In genomic region chr13:79194727-79195126, GRCh38 we compare ENCODE assay signal across 10 cellular contexts.
DNase-seq lines count a peak whose midpoint lies in the region; ATAC-seq and TF ChIP-seq lines count a peak whose summit lies in the region.
"Had no signal": no experiment of that assay in that cellular context is flagged by ENCODE, and none has a peak within 500 bp of the region (broad histone marks: within the 10 kb centered on the region; RNA-seq: fewer than 3 reads in every experiment).

No MANE protein-coding gene starts in this region.

- intact Hi-C loops in stomach (cut with DNase I; ENCODE audit: low total_unique reads) = no loop called here

- 86 to 93% (median 87%) methylated on average over 2 of the region's 2 CpGs for WGBS in stomach, 5 donors

- DNase-seq in NCI-H2171 treated with DMSO at 0.1 percent for 48 hours (lab: John Stamatoyannopoulos, UW) (no peak), stomach (no peak), putamen (ENCODE audit: low spot score) (no peak)
- DNase-seq in stimulated activated CD4-positive, alpha-beta T cell treated with anti-CD3 and anti-CD28 coated beads, Interleukin-4, amount 100 ng/mL, for 24 hours = no peak
- DNase-seq: activated effector memory CD4-positive, alpha-beta T cell treated with Interleukin-2 at 50 U/mL for 16 hours; NCI-H69 had no signal

- H3K4me2 ChIP-seq in BLaER1 = peak overlapping the region; percentile 69

- H3K36me3 ChIP-seq in BLaER1 (no peaks in the 10 kb centered on the region), stomach (no peaks in the 10 kb centered on the region)

- H3K4me3 ChIP-seq in BLaER1 = no peak overlapping the region; the same call in 1 of the 2 replicates
- no peak overlapping the region for H3K4me3 ChIP-seq in stomach

- no peak for TF ChIP-seq CTCF in stomach (IDR thresholded peaks at IDR 0.05)

- no peaks in the 10 kb centered on the region for H3K9me3 ChIP-seq in BLaER1
- H3K9me3 ChIP-seq in stomach = no peaks in the 10 kb centered on the region

- H3K27me3 ChIP-seq in BLaER1 (no peaks in the 10 kb centered on the region), stomach (no peaks in the 10 kb centered on the region)

- no peak overlapping the region for H3K9ac ChIP-seq in BLaER1

- peak overlapping the region; percentile 69 for H3K27ac ChIP-seq in BLaER1
- H3K27ac ChIP-seq in stomach = no peak overlapping the region

- peak; percentile 27 for ATAC-seq in GM19043 (IDR thresholded peaks at IDR 0.05; ENCODE audit: low read depth, unreplicated experiment)
- peak; percentile 35 for ATAC-seq in HG02852 (IDR thresholded peaks at IDR 0.05; ENCODE audit: unreplicated experiment)
- peak; percentile 2 for ATAC-seq in HG03575 (IDR thresholded peaks at IDR 0.05; ENCODE audit: extremely low read depth, insufficient number of reproducible peaks, low FRiP score, unreplicated experiment)

- TF ChIP-seq EP300 in stomach (IDR thresholded peaks at IDR 0.05) = no peak

- H4K20me1 ChIP-seq in BLaER1 = no peaks in the 10 kb centered on the region

- no peak for TF ChIP-seq POLR2A in stomach (IDR thresholded peaks at IDR 0.05)

- H3K4me1 ChIP-seq in BLaER1 (peaks cover 62% of the 10 kb centered on the region), stomach (no peaks in the 10 kb centered on the region)
